In genomic region chr16:73483076-73483791, GRCh38 we compare ENCODE assay signal across 16 cellular contexts.
A peak's percentile ranks its signal among the peaks of the same experiment; 100 is the strongest.
DNase-seq lines count a peak whose midpoint lies in the region; ATAC-seq and TF ChIP-seq lines count a peak whose summit lies in the region.
"Had no signal": no experiment of that assay in that cellular context is flagged by ENCODE, and none has a peak within 500 bp of the region (broad histone marks: within the 10 kb centered on the region; RNA-seq: fewer than 3 reads in every experiment).

No MANE protein-coding gene starts in this region.

- peaks cover 5% of the 10 kb centered on the region for H3K4me1 Mint-ChIP-seq in mesothelial cell of epicardium
- H3K4me1 Mint-ChIP-seq in stimulated activated naive B cell treated with anti-CD40 and anti-IgM and Interleukin-4, amounts not matched to agents 10 μg/mL and 1 μg/mL and 100 μg/mL, for 72 hours = peaks cover 3 to 6% of the 10 kb centered on the region in 2 donors

- H3K4me3 ChIP-seq in right atrium auricular region = no peak overlapping the region
- H3K4me3 ChIP-seq in left ventricle myocardium inferior = no peak overlapping the region

- H3K9me3 ChIP-seq in right atrium auricular region (no peaks in the 10 kb centered on the region), left ventricle myocardium inferior (replicated peaks) (no peaks in the 10 kb centered on the region)

- H3K4me1 ChIP-seq in right atrium auricular region (no peaks in the 10 kb centered on the region), left ventricle myocardium inferior (no peaks in the 10 kb centered on the region)

- no peaks in the 10 kb centered on the region for H3K9me3 Mint-ChIP-seq in mesothelial cell of epicardium
- H3K9me3 Mint-ChIP-seq in stimulated activated naive B cell treated with anti-CD40 and anti-IgM and Interleukin-4, amounts not matched to agents 10 μg/mL and 1 μg/mL and 100 μg/mL, for 72 hours = peaks cover 0 to 3% of the 10 kb centered on the region in 2 donors

- no peak overlapping the region for H3K27ac Mint-ChIP-seq in mesothelial cell of epicardium
- no peak overlapping the region for H3K27ac Mint-ChIP-seq in stimulated activated naive B cell treated with anti-CD40 and anti-IgM and Interleukin-4, amounts not matched to agents 10 μg/mL and 1 μg/mL and 100 μg/mL, for 72 hours

- H3K27me3 ChIP-seq in right atrium auricular region (no peaks in the 10 kb centered on the region), left ventricle myocardium inferior (ENCODE audit: low read depth) (peaks cover 45% of the 10 kb centered on the region)

- H3K36me3 Mint-ChIP-seq in mesothelial cell of epicardium = no peaks in the 10 kb centered on the region
- no peaks in the 10 kb centered on the region for H3K36me3 Mint-ChIP-seq in stimulated activated naive B cell treated with anti-CD40 and anti-IgM and Interleukin-4, amounts not matched to agents 10 μg/mL and 1 μg/mL and 100 μg/mL, for 72 hours

- no peaks in the 10 kb centered on the region for H3K36me3 ChIP-seq in right atrium auricular region
- H3K36me3 ChIP-seq in left ventricle myocardium inferior = no peaks in the 10 kb centered on the region

- H3K27me3 Mint-ChIP-seq in mesothelial cell of epicardium (ENCODE audit: low read depth) = peaks cover 52% of the 10 kb centered on the region
- H3K27me3 Mint-ChIP-seq in stimulated activated naive B cell treated with anti-CD40 and anti-IgM and Interleukin-4, amounts not matched to agents 10 μg/mL and 1 μg/mL and 100 μg/mL, for 72 hours = peaks cover 26 to 46% of the 10 kb centered on the region in 2 donors

- DNase-seq in right atrium auricular region (ENCODE audit: low spot score) (peak; percentile 47), left ventricle myocardium inferior (no peak), ecto neural progenitor cell (ENCODE audit: low spot score) (peak; percentile 42), mesothelial cell of epicardium (ENCODE audit: low spot score in 2 of 2, unreplicated experiment in 2 of 2) (no peak), NCI-H2107 treated with DMSO at 0.1 percent for 48 hours (lab: John Stamatoyannopoulos, UW; ENCODE audit: unreplicated experiment) (no peak), T1000 (lab: John Stamatoyannopoulos, UW) (no peak)
- DNase-seq in stimulated activated naive B cell treated with anti-CD40 and anti-IgM and Interleukin-4, amounts not matched to agents 10 μg/mL and 1 μg/mL and 100 μg/mL, for 72 hours = no peak
- DNase-seq: activated CD8-positive, alpha-beta memory T cell treated with anti-CD3 and anti-CD28 coated beads, Interleukin-2, amount 50 U/mL, for 4 hours; activated naive CD4-positive, alpha-beta T cell treated with Interleukin-2 at 50 U/mL for 16 hours; hypothalamus; NCI-H1092 treated with DMSO at 0.1 percent for 48 hours; stimulated activated CD4-positive, alpha-beta T cell treated with anti-CD3 and anti-CD28 coated beads, Interleukin-12 subunit alpha, Interleukin-12 subunit beta, amount 100 ng/mL, for 4 hours; stimulated activated naive CD4-positive, alpha-beta T cell treated with Interleukin-2 at 50 U/mL for 16 hours had no signal

- intact Hi-C loops in left ventricle myocardium inferior (cut with micrococcal nuclease) = no loop called here

- H3K4me3 Mint-ChIP-seq in mesothelial cell of epicardium = peak overlapping the region; percentile 2
- peak overlapping the region; percentile 13 to 20 for H3K4me3 Mint-ChIP-seq in stimulated activated naive B cell treated with anti-CD40 and anti-IgM and Interleukin-4, amounts not matched to agents 10 μg/mL and 1 μg/mL and 100 μg/mL, for 72 hours

- H3K27ac ChIP-seq in right atrium auricular region (no peak overlapping the region), left ventricle myocardium inferior (replicated peaks) (no peak overlapping the region)

- no peak for TF ChIP-seq CTCF in right atrium auricular region (IDR thresholded peaks at IDR 0.05)
- no peak for TF ChIP-seq CTCF in left ventricle myocardium inferior (IDR thresholded peaks at IDR 0.05; ENCODE audit: borderline replicate concordance)
- no peak for TF ChIP-seq CTCF in mesothelial cell of epicardium (IDR thresholded peaks at IDR 0.05; ENCODE audit: unreplicated experiment)

- ATAC-seq in stimulated activated naive B cell treated with anti-CD40 and anti-IgM and Interleukin-4, amounts not matched to agents 10 μg/mL and 1 μg/mL and 100 μg/mL, for 72 hours (replicated peaks) = no peak
- no peak for ATAC-seq in GM19463 (IDR thresholded peaks at IDR 0.05; ENCODE audit: unreplicated experiment)
- ATAC-seq: activated CD4-positive, CD25-positive, alpha-beta regulatory T cell treated with anti-CD3 and anti-CD28 coated beads, Interleukin-2, amount 50 U/mL, for 24 hours; HCT116 had no signal

Comparison
In these comparisons a context has a peak if more than half of its experiments do, and no peak if none do; other contexts are left out.
1. DNase-seq: peak in right atrium auricular region (single experiment) and ecto neural progenitor cell (single experiment); none in left ventricle myocardium inferior (single experiment), mesothelial cell of epicardium (0 of 2), stimulated activated naive B cell treated with anti-CD40 and anti-IgM and Interleukin-4, amounts not matched to agents 10 μg/mL and 1 μg/mL and 100 μg/mL, for 72 hours (single experiment), NCI-H2107 treated with DMSO at 0.1 percent for 48 hours (single experiment) and T1000 (single experiment).